Comparison of ENCODE assay signal across 16 cellular contexts in genomic region chr18:58612239-58613055, GRCh38. TPM values are rescaled to one million over a fixed set of nuclear protein-coding genes. Genes with fewer than 3 reads are reported as not detected.
DNase-seq lines count a peak whose midpoint lies in the region; ATAC-seq and TF ChIP-seq lines count a peak whose summit lies in the region.
"Had no signal": no experiment of that assay in that cellular context is flagged by ENCODE, and none has a peak within 500 bp of the region (broad histone marks: within the 10 kb centered on the region; RNA-seq: fewer than 3 reads in every experiment).

No MANE protein-coding gene starts in this region.

- H3K4me2 ChIP-seq in smooth muscle cell, result peak overlapping the region; percentile 76

- H3K79me2 ChIP-seq in smooth muscle cell (ENCODE audit: low read depth), result no peaks in the 10 kb centered on the region

- no peaks in the 10 kb centered on the region for H3K27me3 ChIP-seq in breast epithelium
- no peaks in the 10 kb centered on the region for H3K27me3 ChIP-seq in Panc1 (ENCODE audit: control insufficient read depth, insufficient read depth, low read length)
- no peaks in the 10 kb centered on the region for H3K27me3 ChIP-seq in right atrium auricular region
- no peaks in the 10 kb centered on the region for H3K27me3 ChIP-seq in smooth muscle cell (ENCODE audit: low read depth)

- ATAC-seq in Panc1 (peak; percentile 58; the same call in 1 of the 2 replicates), GM19395 (IDR thresholded peaks at IDR 0.05; ENCODE audit: unreplicated experiment) (no peak)

- BruUV-seq in MCF 10A (replicated peaks; lab: Mats Ljungman, UMichigan) (no TSS peak), Panc1 (replicated peaks; lab: Mats Ljungman, UMichigan) (no TSS peak)

- no peak for TF ChIP-seq CTCF in MCF 10A (IDR thresholded peaks at IDR 0.05; ENCODE audit: unreplicated experiment)
- TF ChIP-seq CTCF in breast epithelium (IDR thresholded peaks at IDR 0.05), result no peak
- TF ChIP-seq CTCF in Panc1 (IDR thresholded peaks at IDR 0.05), result no peak
- TF ChIP-seq CTCF in right atrium auricular region (IDR thresholded peaks at IDR 0.05), result no peak
- no peak for TF ChIP-seq CTCF in smooth muscle cell (IDR thresholded peaks at IDR 0.05; ENCODE audit: borderline replicate concordance, insufficient read depth, poor library complexity, severe bottlenecking)

- H3K9ac ChIP-seq in smooth muscle cell (ENCODE audit: low read depth), result no peak overlapping the region

- H3K27me3 Mint-ChIP-seq in MCF 10A (ENCODE audit: insufficient read depth, unreplicated experiment), result no peaks in the 10 kb centered on the region
- H3K27me3 Mint-ChIP-seq: activated B cell treated with CpG ODN at 0.5 μM for 24 hours; activated naive CD4-positive, alpha-beta T cell treated with anti-CD3 and anti-CD28 coated beads, Interleukin-2, amount 50 U/mL, for 24 hours had no signal

- no peaks in the 10 kb centered on the region for H3K9me3 ChIP-seq in breast epithelium
- H3K9me3 ChIP-seq in Panc1 (ENCODE audit: control insufficient read depth, insufficient read depth, low read depth, low read length), result no peaks in the 10 kb centered on the region
- H3K9me3 ChIP-seq in right atrium auricular region, result no peaks in the 10 kb centered on the region
- H3K9me3 ChIP-seq in smooth muscle cell (replicated peaks; ENCODE audit: low read depth), result no peaks in the 10 kb centered on the region

- no peak overlapping the region for H3K4me3 ChIP-seq in breast epithelium
- H3K4me3 ChIP-seq in Panc1 (ENCODE audit: low read depth in 2 of 2, low read length in 2 of 2), result no peak overlapping the region
- H3K4me3 ChIP-seq in right atrium auricular region, result no peak overlapping the region
- H3K4me3 ChIP-seq in smooth muscle cell, result no peak overlapping the region

- intact Hi-C loops in MCF 10A (cut with micrococcal nuclease), result loop anchor here (5.0 kb wide), 1 partner anchor 60 kb away; the partner anchor contains the start of gene MALT1
- intact Hi-C loops in breast epithelium (cut with DNase I; ENCODE audit: low total_unique reads), result no loop called here
- intact Hi-C loops in Panc1 (cut with micrococcal nuclease; ENCODE audit: unreplicated experiment), result no loop called here

- 85% methylated on average over 8 of the region's 8 CpGs for WGBS in smooth muscle cell (ENCODE audit: low lambda C conversion rate)

- CTCF ChIA-PET in MCF 10A (lab: Yijun Ruan, JAX), result interaction anchor here (0.6 to 1.3 kb wide), 4 partner anchors 15 to 193 kb away, joined by 3 to 4 read pairs (median 3); no protein-coding TSS in a partner anchor
- CTCF ChIA-PET in Panc1 (lab: Charles Lee), result no interaction called here

- POLR2A ChIA-PET in MCF 10A (lab: Yijun Ruan, JAX) (interaction anchor here (0.5 to 2.6 kb wide), 18 partner anchors 9 to 278 kb away, joined by 3 to 31 read pairs (median 3); partner anchors contain the start of gene MALT1), Panc1 (lab: Charles Lee) (interaction anchor here (0.7 kb wide), 1 partner anchor 173 kb away, joined by 4 read pairs; no protein-coding TSS in a partner anchor)

- no peak overlapping the region for H2AFZ ChIP-seq in smooth muscle cell (ENCODE audit: low read depth)

- H3K27ac ChIP-seq in breast epithelium, result no peak overlapping the region
- H3K27ac ChIP-seq in Panc1 (ENCODE audit: low read length), result peak overlapping the region; percentile 66
- H3K27ac ChIP-seq in right atrium auricular region, result peak overlapping the region; percentile 20 to 35
- H3K27ac ChIP-seq in smooth muscle cell (ENCODE audit: low read depth), result peak overlapping the region; percentile 55
- H3K27ac ChIP-seq in substantia nigra (ENCODE audit: low read depth, low read length, poor library complexity, severe bottlenecking), result no peak overlapping the region

- peak overlapping the region; percentile 57 for H3K27ac Mint-ChIP-seq in MCF 10A (ENCODE audit: low read depth, unreplicated experiment)
- H3K27ac Mint-ChIP-seq: activated B cell treated with CpG ODN at 0.5 μM for 24 hours had no signal

- H3F3A ChIP-seq in smooth muscle cell (ENCODE audit: low read depth), result no peaks in the 10 kb centered on the region

- H3K4me1 Mint-ChIP-seq in MCF 10A (ENCODE audit: insufficient read depth, unreplicated experiment), result peaks cover 18% of the 10 kb centered on the region

- H3K36me3 ChIP-seq in breast epithelium (no peaks in the 10 kb centered on the region), Panc1 (ENCODE audit: control insufficient read depth, insufficient read depth, low read length) (no peaks in the 10 kb centered on the region), right atrium auricular region (no peaks in the 10 kb centered on the region), smooth muscle cell (ENCODE audit: low read depth) (no peaks in the 10 kb centered on the region)

- TF ChIP-seq POLR2A in breast epithelium (IDR thresholded peaks at IDR 0.05), result no peak

- in situ Hi-C loops in Panc1 (cut with HindIII; ENCODE audit: low pct_unique_long_range_greater_than_20kb, low sequenced_read_pairs), result no loop called here

- H3K9me3 Mint-ChIP-seq in MCF 10A (ENCODE audit: unreplicated experiment), result no peaks in the 10 kb centered on the region
- H3K9me3 Mint-ChIP-seq: activated B cell treated with CpG ODN at 0.5 μM for 24 hours; activated naive CD4-positive, alpha-beta T cell treated with anti-CD3 and anti-CD28 coated beads, Interleukin-2, amount 50 U/mL, for 24 hours had no signal

- peak overlapping the region; percentile 39 for H3K4me3 Mint-ChIP-seq in MCF 10A (ENCODE audit: unreplicated experiment)
- H3K4me3 Mint-ChIP-seq: activated B cell treated with CpG ODN at 0.5 μM for 24 hours; activated naive CD4-positive, alpha-beta T cell treated with anti-CD3 and anti-CD28 coated beads, Interleukin-2, amount 50 U/mL, for 24 hours had no signal

- H4K20me1 ChIP-seq in smooth muscle cell (ENCODE audit: low read depth), result no peaks in the 10 kb centered on the region

- H3K36me3 Mint-ChIP-seq in MCF 10A (ENCODE audit: insufficient read depth, unreplicated experiment), result no peaks in the 10 kb centered on the region

- H3K4me1 ChIP-seq in breast epithelium (no peaks in the 10 kb centered on the region), Panc1 (ENCODE audit: control insufficient read depth, insufficient read depth, low read length) (peaks cover 9% of the 10 kb centered on the region; the same call in 1 of the 2 replicates), right atrium auricular region (peaks cover 0 to 8% of the 10 kb centered on the region in 2 donors), smooth muscle cell (ENCODE audit: low read depth) (peaks cover 22% of the 10 kb centered on the region)

- DNase-seq in MCF 10A (ENCODE audit: unreplicated experiment) (peak; percentile 89), breast epithelium (ENCODE audit: low spot score in 2 of 2) (no peak), Panc1 (ENCODE audit: low read depth, low spot score) (no peak), right atrium auricular region (ENCODE audit: low spot score) (no peak), smooth muscle cell (lab: John Stamatoyannopoulos, UW; ENCODE audit: unreplicated experiment) (no peak), SKM-1 (lab: John Stamatoyannopoulos, UW; ENCODE audit: unreplicated experiment) (no peak), substantia nigra (lab: John Stamatoyannopoulos, UW) (no peak)
- DNase-seq: ACHN, activated B cell treated with CpG ODN at 0.5 μM for 24 hours, Calu3, hippocampal formation, NCI-H2081, occipital lobe, small intestine had no signal

RNA-seq across cellular contexts. Expression of gene ALPK2, which starts 16.4 kb away (rescaled TPM):
- total RNA-seq in MCF 10A (2022) (0.16 and 0.37 TPM in 2 replicates), breast epithelium (1 to 10 TPM in 1 of 3 donors, under 1 TPM in 2; under 0.01 to 1.8 (median 0.29) TPM), Panc1 (2021; ENCODE audit: unreplicated experiment) (0.15 TPM), right atrium auricular region (100 to 1,000 TPM; 160 to 166 TPM), smooth muscle cell (39.0 and 42.1 TPM in 2 replicates)
- polyA plus RNA-seq in Panc1 (2012; ENCODE audit: insufficient read length), result 0.02 TPM
- polyA plus RNA-seq in smooth muscle cell, result 9.3 and 13.2 TPM in 2 replicates
- total RNA-seq: Calu3 had no signal

RNA-seq across cellular contexts. Expression of gene MALT1, which starts 58.8 kb away (rescaled TPM):
- total RNA-seq in MCF 10A (2022) (28.5 and 33.0 TPM in 2 replicates), breast epithelium (10 to 100 TPM; 26.7 to 33.5 (median 26.9) TPM), Panc1 (2021; ENCODE audit: unreplicated experiment) (34.0 TPM), right atrium auricular region (10 to 100 TPM in 1 of 2 donors, 1 to 10 TPM in 1; 9.9 to 10.9 TPM), smooth muscle cell (39.2 and 42.2 TPM in 2 replicates)
- polyA plus RNA-seq in Panc1 (2012; ENCODE audit: insufficient read length), result 9.8 TPM
- 12.4 and 12.9 TPM in 2 replicates for polyA plus RNA-seq in smooth muscle cell

Comparison
In these comparisons a context has a peak if more than half of its experiments do, and no peak if none do; other contexts are left out.
1. H3K27ac ChIP-seq: peak in Panc1 (single experiment), right atrium auricular region (2 of 2) and smooth muscle cell (single experiment); none in breast epithelium (0 of 2) and substantia nigra (single experiment).
2. RNA of gene ALPK2, which starts 16.4 kb away (total RNA-seq): 160 to 166 TPM in right atrium auricular region and 39.0 to 42.1 TPM in smooth muscle cell; under 0.01 to 1.8 TPM in breast epithelium, 0.16 to 0.37 TPM in MCF 10A and 0.15 TPM in Panc1 (single experiment); every median in the first group is over 10 times any median in the second.